21 cellular contexts compared by ENCODE assay signal in the genomic region with DNA sequence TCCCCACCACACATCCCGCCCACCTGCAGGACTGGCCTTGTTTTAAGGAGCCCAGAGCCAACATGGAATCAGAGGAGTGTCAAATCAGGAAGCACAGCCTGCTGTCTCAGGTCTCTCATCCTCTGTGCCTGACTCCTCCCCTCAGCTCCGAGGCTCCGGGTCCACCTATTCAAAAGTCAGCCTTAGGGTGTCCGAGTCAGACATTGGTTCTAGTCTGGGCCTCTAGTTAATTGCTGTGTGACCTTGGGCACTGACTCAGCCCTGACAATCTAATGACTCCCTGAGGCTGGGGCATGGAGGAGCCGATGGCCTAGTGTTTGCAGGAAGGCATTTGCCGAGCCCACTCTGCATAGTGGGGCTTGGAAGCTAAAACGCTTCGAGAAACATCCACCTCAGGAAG.
A peak's percentile ranks its signal among the peaks of the same experiment; 100 is the strongest.
DNase-seq lines count a peak whose midpoint lies in the region; ATAC-seq and TF ChIP-seq lines count a peak whose summit lies in the region.
"Had no signal": no experiment of that assay in that cellular context is flagged by ENCODE, and none has a peak within 500 bp of the region (broad histone marks: within the 10 kb centered on the region; RNA-seq: fewer than 3 reads in every experiment).

No MANE protein-coding gene starts in this region.

- no peak overlapping the region for H3K4me3 ChIP-seq in Panc1 (ENCODE audit: low read depth in 2 of 2, low read length in 2 of 2)
- H3K4me3 ChIP-seq in neural progenitor cell, result no peak overlapping the region

- H3K27me3 Mint-ChIP-seq in neural progenitor cell (ENCODE audit: insufficient read depth, low read depth) (peaks cover 20% of the 10 kb centered on the region), Calu3 (ENCODE audit: unreplicated experiment) (peaks cover 14% of the 10 kb centered on the region)

- H3K27ac Mint-ChIP-seq in neural progenitor cell (peak overlapping the region; percentile 97), Calu3 (ENCODE audit: unreplicated experiment) (no peak overlapping the region)
- H3K27ac Mint-ChIP-seq: B cell had no signal

- H3K9me3 ChIP-seq in Panc1 (ENCODE audit: control insufficient read depth, insufficient read depth, low read depth, low read length), result no peaks in the 10 kb centered on the region
- H3K9me3 ChIP-seq in neural progenitor cell (ENCODE audit: low read depth), result no peaks in the 10 kb centered on the region
- H3K9me3 ChIP-seq: Caco-2 had no signal

- no peak overlapping the region for H2AFZ ChIP-seq in neural progenitor cell (replicated peaks)

- TF ChIP-seq CTCF in Panc1 (IDR thresholded peaks at IDR 0.05) (no peak), neural progenitor cell (IDR thresholded peaks at IDR 0.05) (no peak), Calu3 (IDR thresholded peaks at IDR 0.05; ENCODE audit: unreplicated experiment) (no peak)

- no TSS peak for BruUV-seq in Panc1 (replicated peaks; lab: Mats Ljungman, UMichigan)
- BruUV-seq in Calu3 (replicated peaks; lab: Mats Ljungman, UMichigan), result no TSS peak

- H3F3A ChIP-seq in neural progenitor cell (ENCODE audit: low read depth), result peaks cover 20% of the 10 kb centered on the region

- H3K4me1 ChIP-seq in Panc1 (ENCODE audit: control insufficient read depth, insufficient read depth, low read length) (no peaks in the 10 kb centered on the region), neural progenitor cell (peaks cover 31% of the 10 kb centered on the region)
- H3K4me1 ChIP-seq: Caco-2 had no signal

- H3K4me3 Mint-ChIP-seq in neural progenitor cell (peak overlapping the region; percentile 43), Calu3 (ENCODE audit: low read depth, unreplicated experiment) (no peak overlapping the region)
- H3K4me3 Mint-ChIP-seq: B cell; CD4-positive, CD25-positive, alpha-beta regulatory T cell had no signal

- CTCF ChIA-PET in Panc1 (lab: Charles Lee), result no interaction called here
- CTCF ChIA-PET in Calu3 (lab: Charles Lee), result no interaction called here

- H3K9me3 Mint-ChIP-seq in neural progenitor cell (peaks cover 8% of the 10 kb centered on the region), Calu3 (ENCODE audit: low read depth, unreplicated experiment) (no peaks in the 10 kb centered on the region)

- peak overlapping the region; percentile 81 for H3K4me2 ChIP-seq in neural progenitor cell
- H3K4me2 ChIP-seq: KMS-11 had no signal

- intact Hi-C loops in Panc1 (cut with micrococcal nuclease; ENCODE audit: unreplicated experiment) (no loop called here), Calu3 (cut with micrococcal nuclease; ENCODE audit: unreplicated experiment) (no loop called here)

- POLR2A ChIA-PET in Panc1 (lab: Charles Lee), result no interaction called here

- peak; percentile 84 for DNase-seq in ELF-1 (ENCODE audit: low read depth, low spot score)
- no peak for DNase-seq in Panc1 (ENCODE audit: low read depth, low spot score)
- DNase-seq in iPS-NIHi7 (ENCODE audit: extremely low spot score), result peak; percentile 46
- peak; percentile 18 for DNase-seq in neural progenitor cell (ENCODE audit: low spot score)
- no peak for DNase-seq in NCI-H1930 (lab: John Stamatoyannopoulos, UW)
- DNase-seq in Calu3, result no peak
- DNase-seq in NCI-H1694 (lab: John Stamatoyannopoulos, UW), result no peak
- no peak for DNase-seq in stimulated activated naive CD4-positive, alpha-beta T cell (lab: John Stamatoyannopoulos, UW)
- DNase-seq: Caco-2; CD4-positive, CD25-positive, alpha-beta regulatory T cell; DMS153; NCI-H1417; NCI-H187 treated with DMSO at 0.1 percent for 48 hours; NCI-H226; NCI-H524; PC-3; SIG-M5 had no signal

- 0 out of 2 replicates have a peak, but pooled peaks have one; percentile 33 for ATAC-seq in Panc1
- ATAC-seq: PC-3, SK-N-SH treated with all-trans-retinoic acid at 6 μM for 48 hours had no signal

- H3K36me3 Mint-ChIP-seq in neural progenitor cell (no peaks in the 10 kb centered on the region), Calu3 (ENCODE audit: insufficient read depth, unreplicated experiment) (no peaks in the 10 kb centered on the region)
- H3K36me3 Mint-ChIP-seq: CD4-positive, CD25-positive, alpha-beta regulatory T cell had no signal

- in situ Hi-C loops in Panc1 (cut with HindIII; ENCODE audit: low pct_unique_long_range_greater_than_20kb, low sequenced_read_pairs), result no loop called here

- H3K36me3 ChIP-seq in Panc1 (ENCODE audit: control insufficient read depth, insufficient read depth, low read length), result no peaks in the 10 kb centered on the region
- no peaks in the 10 kb centered on the region for H3K36me3 ChIP-seq in neural progenitor cell

- H3K79me2 ChIP-seq in neural progenitor cell (ENCODE audit: low read depth), result no peaks in the 10 kb centered on the region

- no peak overlapping the region for H3K9ac ChIP-seq in neural progenitor cell
- H3K9ac ChIP-seq: KMS-11 had no signal

- H4K20me1 ChIP-seq in neural progenitor cell (ENCODE audit: low read depth), result no peaks in the 10 kb centered on the region

- peaks cover 49% of the 10 kb centered on the region for H3K4me1 Mint-ChIP-seq in neural progenitor cell
- no peaks in the 10 kb centered on the region for H3K4me1 Mint-ChIP-seq in Calu3 (ENCODE audit: low read depth, unreplicated experiment)
- H3K4me1 Mint-ChIP-seq: B cell; CD4-positive, CD25-positive, alpha-beta regulatory T cell had no signal

- no peak overlapping the region for H3K27ac ChIP-seq in Panc1 (ENCODE audit: low read length)
- no peak overlapping the region for H3K27ac ChIP-seq in neural progenitor cell
- H3K27ac ChIP-seq: KMS-11, RWPE1 had no signal

- H3K27me3 ChIP-seq in Panc1 (ENCODE audit: control insufficient read depth, insufficient read depth, low read length) (no peaks in the 10 kb centered on the region), neural progenitor cell (peaks cover 11% of the 10 kb centered on the region)

Comparison
In these comparisons a context has a peak if more than half of its experiments do, and no peak if none do; other contexts are left out.
1. DNase-seq: peak in ELF-1 (single experiment), iPS-NIHi7 (single experiment) and neural progenitor cell (single experiment); none in Panc1 (single experiment), NCI-H1930 (0 of 2), Calu3 (single experiment), NCI-H1694 (single experiment) and stimulated activated naive CD4-positive, alpha-beta T cell (0 of 6).